Comparison of ENCODE assay signal across 16 cellular contexts in genomic region chr18:66523219-66523991, GRCh38.
"Had no signal": no experiment of that assay in that cellular context is flagged by ENCODE, and none has a peak within 500 bp of the region (broad histone marks: within the 10 kb centered on the region; RNA-seq: fewer than 3 reads in every experiment).

No MANE protein-coding gene starts in this region.

- H3K4me3 ChIP-seq: breast epithelium, thoracic aorta, upper lobe of right lung had no signal

- H3K9me3 ChIP-seq: breast epithelium, thoracic aorta, upper lobe of right lung had no signal

- ATAC-seq: activated CD4-positive, CD25-positive, alpha-beta regulatory T cell treated with anti-CD3 and anti-CD28 coated beads, Interleukin-2, amount 50 U/mL, for 24 hours; activated naive CD8-positive, alpha-beta T cell treated with anti-CD3 and anti-CD28 coated beads, Interleukin-2, amount 50 U/mL, for 24 hours; effector memory CD8-positive, alpha-beta T cell; upper lobe of right lung had no signal

- H3K27me3 ChIP-seq: breast epithelium, upper lobe of right lung had no signal

- DNase-seq: activated naive CD4-positive, alpha-beta T cell treated with anti-CD3 and anti-CD28 coated beads for 36 hours; activated naive CD8-positive, alpha-beta T cell treated with anti-CD3 and anti-CD28 coated beads, Interleukin-2, amount 50 U/mL, for 24 hours; activated T-cell treated with anti-CD3 and anti-CD28 coated beads for 4 hours; aorta; dermis blood vessel endothelial cell; effector memory CD8-positive, alpha-beta T cell; head of caudate nucleus; immature natural killer cell; mesenchymal stem cell; stimulated activated CD4-positive, alpha-beta T cell treated with anti-CD3 and anti-CD28 coated beads, Interleukin-12 subunit alpha, Interleukin-12 subunit beta, amount 100 ng/mL, for 4 hours; stimulated activated CD4-positive, alpha-beta T cell treated with anti-CD3 and anti-CD28 coated beads, Interleukin-2, amount 100 ng/mL, for 24 hours; upper lobe of right lung had no signal

- H3K27ac ChIP-seq: breast epithelium, epithelial cell of prostate, thoracic aorta, upper lobe of right lung had no signal

- H3K36me3 ChIP-seq: breast epithelium, thoracic aorta, upper lobe of right lung had no signal

- H3K4me1 ChIP-seq: breast epithelium, upper lobe of right lung had no signal
